In genomic region chrX:11261260-11261659, GRCh38 we compare ENCODE assay signal across 20 cellular contexts. TPM values are rescaled to one million over a fixed set of nuclear protein-coding genes. Genes with fewer than 3 reads are reported as not detected.
A peak's percentile ranks its signal among the peaks of the same experiment; 100 is the strongest.
DNase-seq lines count a peak whose midpoint lies in the region; ATAC-seq and TF ChIP-seq lines count a peak whose summit lies in the region.
"Had no signal": no experiment of that assay in that cellular context is flagged by ENCODE, and none has a peak within 500 bp of the region (broad histone marks: within the 10 kb centered on the region; RNA-seq: fewer than 3 reads in every experiment).

No MANE protein-coding gene starts in this region.

- no peak for TF ChIP-seq CTCF in HFFc6 (IDR thresholded peaks at IDR 0.05)
- no peak for TF ChIP-seq CTCF in fibroblast of villous mesenchyme (IDR thresholded peaks at IDR 0.05; ENCODE audit: insufficient read depth, low read depth, low read length)

- no peak for ATAC-seq in HG03460 (IDR thresholded peaks at IDR 0.05; ENCODE audit: unreplicated experiment)
- ATAC-seq: heart right ventricle had no signal

- no peaks in the 10 kb centered on the region for H3K9me3 Mint-ChIP-seq in HFFc6
- H3K9me3 Mint-ChIP-seq: activated naive CD4-positive, alpha-beta T cell treated with anti-CD3 and anti-CD28 coated beads for 36 hours had no signal

- H3K4me3 Mint-ChIP-seq in HFFc6 = peak overlapping the region; percentile 22; the same call in 1 of the 2 replicates
- H3K4me3 Mint-ChIP-seq: activated naive CD4-positive, alpha-beta T cell treated with anti-CD3 and anti-CD28 coated beads for 36 hours; endodermal cell had no signal

- peak overlapping the region; percentile 77 for H3K27ac Mint-ChIP-seq in HFFc6
- H3K27ac Mint-ChIP-seq: activated naive CD4-positive, alpha-beta T cell treated with anti-CD3 and anti-CD28 coated beads for 36 hours; endodermal cell had no signal

- H3K4me3 ChIP-seq in fibroblast of villous mesenchyme (ENCODE audit: low read depth, low read length) = no peak overlapping the region
- H3K4me3 ChIP-seq: heart right ventricle, ovary, Peyer's patch, spleen had no signal

- no peaks in the 10 kb centered on the region for H3K36me3 Mint-ChIP-seq in HFFc6 (ENCODE audit: low read depth)

- peaks cover 51% of the 10 kb centered on the region for H3K4me1 Mint-ChIP-seq in HFFc6 (ENCODE audit: low read depth)
- H3K4me1 Mint-ChIP-seq: endodermal cell had no signal

- peaks cover 1% of the 10 kb centered on the region; the same call in 1 of the 2 replicates for H3K27me3 Mint-ChIP-seq in HFFc6 (ENCODE audit: insufficient read depth)

- peak; percentile 70 for DNase-seq in A172 (ENCODE audit: low spot score)
- peak; percentile 66 for DNase-seq in HFFc6
- DNase-seq in amniotic stem cell (lab: John Stamatoyannopoulos, UW) = peak; percentile 3
- peak; percentile 61 for DNase-seq in fibroblast of villous mesenchyme (ENCODE audit: low read depth)
- DNase-seq in HuH-7.5 (ENCODE audit: low spot score) = no peak
- DNase-seq in stimulated activated CD4-positive, alpha-beta T cell treated with anti-CD3 and anti-CD28 coated beads, Interleukin-2, amount 100 ng/mL, for 48 hours = no peak
- DNase-seq in 8988T = no peak
- DNase-seq: activated naive CD4-positive, alpha-beta T cell treated with anti-CD3 and anti-CD28 coated beads for 36 hours; Calu3; central memory CD4-positive, alpha-beta T cell; endodermal cell; heart right ventricle; NCI-H2081; NCI-H69; ovary; Peyer's patch; spleen had no signal

RNA-seq across cellular contexts. Expression of gene AMELX, which starts 32.0 kb away (rescaled TPM):
- total RNA-seq in A172 (2014; rRNA removed; shearing (Covaris generic)) = not detected in 2 replicates
- total RNA-seq in HFFc6 (2021; fragmentation: NEBNext Ultra II Directional; extraction: Animal tissue kit (Norgen Biotek cat#: 25700)) = not detected
- total RNA-seq in fibroblast of villous mesenchyme = not detected in 2 replicates
- total RNA-seq: activated naive CD4-positive, alpha-beta T cell treated with anti-CD3 and anti-CD28 coated beads for 36 hours; Calu3; endodermal cell; heart right ventricle; mucosa of gallbladder; ovary; Peyer's patch; spleen; T-helper 1 cell treated with Interleukin-12 subunit alpha and Interleukin-12 subunit beta and Interleukin-4 antibody, amounts not matched to agents 30 ng/mL and 1 ng/mL, for 36 hours had no signal

Comparison
In these comparisons a context has a peak if more than half of its experiments do, and no peak if none do; other contexts are left out.
1. DNase-seq: peak in A172 (single experiment), HFFc6 (single experiment), amniotic stem cell (single experiment) and fibroblast of villous mesenchyme (single experiment); none in HuH-7.5 (single experiment), stimulated activated CD4-positive, alpha-beta T cell treated with anti-CD3 and anti-CD28 coated beads, Interleukin-2, amount 100 ng/mL, for 48 hours (0 of 2) and 8988T (single experiment).